ENCODE assay signal across 8 cellular contexts in genomic region chr1:43194509-43194908, GRCh38.
"Had no signal": no experiment of that assay in that cellular context is flagged by ENCODE, and none has a peak within 500 bp of the region (broad histone marks: within the 10 kb centered on the region; RNA-seq: fewer than 3 reads in every experiment).

No MANE protein-coding gene starts in this region.

- H3K27ac ChIP-seq: HL-60, KMS-11 had no signal

- H3K27ac Mint-ChIP-seq: IgD-negative memory B cell had no signal

- FAIRE-seq: HTR-8/SVneo had no signal

- H3K4me1 Mint-ChIP-seq: IgD-negative memory B cell had no signal

- H3K4me2 ChIP-seq: KMS-11 had no signal

- H3K9ac ChIP-seq: KMS-11 had no signal

- DNase-seq: IMR-90, Karpas-422, KBM-7, KG1 had no signal
